16 cellular contexts compared by ENCODE assay signal in genomic region chr12:131202592-131203378, GRCh38.
"Had no signal": no experiment of that assay in that cellular context is flagged by ENCODE, and none has a peak within 500 bp of the region (broad histone marks: within the 10 kb centered on the region; RNA-seq: fewer than 3 reads in every experiment).

No MANE protein-coding gene starts in this region.

- ATAC-seq: activated CD4-positive, CD25-positive, alpha-beta regulatory T cell treated with anti-CD3 and anti-CD28 coated beads, Interleukin-2, amount 50 U/mL, for 24 hours; T-cell had no signal

- H3K4me3 ChIP-seq: lung, neural progenitor cell, tibial artery had no signal

- H2AFZ ChIP-seq: neural progenitor cell had no signal

- H3K4me1 ChIP-seq: neural progenitor cell, tibial artery had no signal

- H3K4me2 ChIP-seq: neural progenitor cell had no signal

- H3K36me3 ChIP-seq: neural progenitor cell, tibial artery had no signal

- H3K27ac ChIP-seq: neural progenitor cell, tibial artery had no signal

- H3K9ac ChIP-seq: neural progenitor cell had no signal

- H3K27me3 ChIP-seq: neural progenitor cell had no signal

- H3K9me3 ChIP-seq: tibial artery had no signal

- DNase-seq: activated CD4-positive, alpha-beta T cell treated with anti-CD3 and anti-CD28 coated beads, Interleukin-2, amount 50 U/mL, for 4 hours; activated gamma-delta T cell treated with Interleukin-2 at 50 U/mL for 16 hours; amniotic stem cell; caudate nucleus; effector CD8-positive, alpha-beta T cell; foreskin fibroblast; retina; stimulated activated CD4-positive, alpha-beta T cell treated with anti-CD3 and anti-CD28 coated beads, Interleukin-15, amount 100 ng/mL, for 24 hours; stimulated activated CD4-positive, alpha-beta T cell treated with anti-CD3 and anti-CD28 coated beads, Interleukin-4, amount 100 ng/mL, for 1 hour; stimulated activated naive CD4-positive, alpha-beta T cell; T-helper 9 cell had no signal
